Comparison of ENCODE assay signal across 17 cellular contexts in genomic region chrX:67917412-67918010, GRCh38.
"Had no signal": no experiment of that assay in that cellular context is flagged by ENCODE, and none has a peak within 500 bp of the region (broad histone marks: within the 10 kb centered on the region; RNA-seq: fewer than 3 reads in every experiment).

No MANE protein-coding gene starts in this region.

- H3K4me1 Mint-ChIP-seq: nephron progenitor cell; stimulated activated naive CD8-positive, alpha-beta T cell treated with anti-CD3 and anti-CD28 coated beads, Interleukin-15, amount 100 ng/mL, for 72 hours had no signal

- DNase-seq: activated CD4-positive, alpha-beta T cell treated with anti-CD3 and anti-CD28 coated beads, Interleukin-2, amount 50 U/mL, for 4 hours; activated gamma-delta T cell; adrenal gland; erythroblast; foreskin melanocyte; midbrain; nephron progenitor cell; nucleus accumbens; stimulated activated naive CD8-positive, alpha-beta T cell treated with anti-CD3 and anti-CD28 coated beads, Interleukin-15, amount 100 ng/mL, for 72 hours; transverse colon had no signal

- H3K4me3 Mint-ChIP-seq: nephron progenitor cell; stimulated activated naive CD8-positive, alpha-beta T cell treated with anti-CD3 and anti-CD28 coated beads, Interleukin-15, amount 100 ng/mL, for 72 hours had no signal

- ATAC-seq: activated naive CD4-positive, alpha-beta T cell treated with anti-CD3 and anti-CD28 coated beads, Interleukin-2, amount 50 U/mL, for 72 hours; left lobe of liver; stimulated activated naive CD8-positive, alpha-beta T cell treated with anti-CD3 and anti-CD28 coated beads, Interleukin-15, amount 100 ng/mL, for 72 hours had no signal

- H3K36me3 Mint-ChIP-seq: activated naive CD4-positive, alpha-beta T cell treated with anti-CD3 and anti-CD28 coated beads, Interleukin-2, amount 50 U/mL, for 72 hours had no signal

- H3K9me3 Mint-ChIP-seq: activated naive CD4-positive, alpha-beta T cell treated with anti-CD3 and anti-CD28 coated beads, Interleukin-2, amount 50 U/mL, for 72 hours had no signal

- H3K27ac ChIP-seq: adrenal gland, breast epithelium, coronary artery, suprapubic skin, transverse colon, vagina had no signal

- H3K27me3 Mint-ChIP-seq: progenitor cell of endocrine pancreas; stimulated activated naive CD8-positive, alpha-beta T cell treated with anti-CD3 and anti-CD28 coated beads, Interleukin-15, amount 100 ng/mL, for 72 hours had no signal
